1 cellular context compared by ENCODE assay signal in genomic region chr19:14107581-14108461, GRCh38.
A peak's percentile ranks its signal among the peaks of the same experiment; 100 is the strongest.
TF ChIP-seq lines count a peak whose summit lies in the region.

No MANE protein-coding gene starts in this region.

TF ChIP-seq in IMR-90, 13 proteins besides CTCF, POLR2A, EP300 and RAD21:
- TF ChIP-seq RCOR1 (IDR thresholded peaks at IDR 0.05; ENCODE audit: insufficient replicate concordance, low read length) = peak; percentile 21
- no peak for TF ChIP-seq FOS (IDR thresholded peaks at IDR 0.05; ENCODE audit: low read depth, low read length)
- TF ChIP-seq CHD1 (IDR thresholded peaks at IDR 0.05; ENCODE audit: low read depth, low read length) = no peak
